In genomic region chr5:37806016-37806415, GRCh38 we compare ENCODE assay signal across 31 cellular contexts. TPM values are rescaled to one million over a fixed set of nuclear protein-coding genes. Genes with fewer than 3 reads are reported as not detected.
"Had no signal": no experiment of that assay in that cellular context is flagged by ENCODE, and none has a peak within 500 bp of the region (broad histone marks: within the 10 kb centered on the region; RNA-seq: fewer than 3 reads in every experiment).

No MANE protein-coding gene starts in this region.

- H3K27ac Mint-ChIP-seq: activated CD4-positive, alpha-beta memory T cell treated with anti-CD3 and anti-CD28 coated beads for 36 hours; activated naive CD4-positive, alpha-beta T cell treated with anti-CD3 and anti-CD28 coated beads for 36 hours; activated naive CD8-positive, alpha-beta T cell treated with anti-CD3 and anti-CD28 coated beads for 36 hours; activated T-helper 1 cell treated with anti-CD3 and anti-CD28 coated beads, Interleukin-12 subunit alpha, Interleukin-12 subunit beta, Interleukin-2, Interleukin-4 antibody, amounts not matched to agents 30 ng/mL and 10 ng/mL and 1 ng/mL, durations not matched to agents 14 hours and 24 hours and 36 hours; T-helper 1 cell treated with Interleukin-12 subunit alpha and Interleukin-12 subunit beta and Interleukin-4 antibody, amounts not matched to agents 30 μg/mL and 1 μg/mL, for 36 hours; T-helper 2 cell treated with Interferon-gamma antibody and Interleukin-4, amounts not matched to agents 5 μg/mL and 100 μg/mL, for 36 hours; WTC11 had no signal

- H3K4me3 ChIP-seq: body of pancreas, breast epithelium, SJSA1 had no signal

- ATAC-seq: activated CD4-positive, CD25-positive, alpha-beta regulatory T cell treated with anti-CD3 and anti-CD28 coated beads, Interleukin-2, amount 50 U/mL, for 24 hours; activated T-cell treated with anti-CD3 and anti-CD28 coated beads, Interleukin-2, amount 50 U/mL, for 4 hours; body of pancreas; Panc1; WTC11 had no signal

- H3K4me2 ChIP-seq: SK-N-SH had no signal

- H3K36me3 Mint-ChIP-seq: activated CD4-positive, alpha-beta memory T cell treated with anti-CD3 and anti-CD28 coated beads for 36 hours; activated naive CD8-positive, alpha-beta T cell treated with anti-CD3 and anti-CD28 coated beads for 36 hours; WTC11 had no signal

- H3K4me1 Mint-ChIP-seq: activated naive CD8-positive, alpha-beta T cell treated with anti-CD3 and anti-CD28 coated beads for 36 hours had no signal

- H3K27me3 Mint-ChIP-seq: activated naive CD8-positive, alpha-beta T cell treated with anti-CD3 and anti-CD28 coated beads for 36 hours had no signal

- H3K36me3 ChIP-seq: breast epithelium, SJSA1 had no signal

- H3K9me3 Mint-ChIP-seq: activated CD4-positive, alpha-beta memory T cell treated with anti-CD3 and anti-CD28 coated beads for 36 hours; activated naive CD4-positive, alpha-beta T cell treated with anti-CD3 and anti-CD28 coated beads for 36 hours; activated T-cell treated with anti-CD3 and anti-CD28 coated beads, Interleukin-2, amount 50 U/mL, for 4 hours; activated T-helper 1 cell treated with anti-CD3 and anti-CD28 coated beads, Interleukin-12 subunit alpha, Interleukin-12 subunit beta, Interleukin-2, Interleukin-4 antibody, amounts not matched to agents 30 ng/mL and 10 ng/mL and 1 ng/mL, durations not matched to agents 14 hours and 24 hours and 36 hours; T-helper 1 cell treated with Interleukin-12 subunit alpha and Interleukin-12 subunit beta and Interleukin-4 antibody, amounts not matched to agents 30 μg/mL and 1 μg/mL, for 36 hours had no signal

- H3K27me3 ChIP-seq: body of pancreas, breast epithelium, SJSA1 had no signal

- H3K4me1 ChIP-seq: body of pancreas, breast epithelium had no signal

- H3K9me3 ChIP-seq: body of pancreas, breast epithelium, SK-N-SH had no signal

- H3K27ac ChIP-seq: body of pancreas, breast epithelium, SJSA1 had no signal

- DNase-seq: activated CD4-positive, alpha-beta memory T cell treated with anti-CD3 and anti-CD28 coated beads for 36 hours; activated CD4-positive, alpha-beta T cell treated with anti-CD3 and anti-CD28 coated beads for 4 hours; activated CD4-positive, alpha-beta T cell treated with anti-CD3 and anti-CD28 coated beads, Interleukin-2, amount 50 U/mL, for 1 hour; activated CD8-positive, alpha-beta memory T cell treated with anti-CD3 and anti-CD28 coated beads, Interleukin-2, amount 50 U/mL, for 4 hours; activated gamma-delta T cell treated with Interleukin-2 at 50 U/mL for 16 hours; activated naive CD4-positive, alpha-beta T cell treated with anti-CD3 and anti-CD28 coated beads for 36 hours; activated naive CD8-positive, alpha-beta T cell treated with anti-CD3 and anti-CD28 coated beads for 36 hours; activated T-cell treated with anti-CD3 and anti-CD28 coated beads for 4 hours; activated T-cell treated with anti-CD3 and anti-CD28 coated beads, Interleukin-2, amount 50 U/mL, for 4 hours; amygdala; body of pancreas; Karpas-422; KBM-7; NCI-H1105 treated with DMSO at 0.1 percent for 48 hours; NCI-H1436 treated with DMSO at 0.1 percent for 48 hours; NCI-H1694 treated with DMSO at 0.1 percent for 48 hours; NCI-H2029; NCI-H345; NCI-H524 treated with DMSO at 0.1 percent for 48 hours; SHP77 treated with DMSO at 0.1 percent for 48 hours; SK-N-SH had no signal

- H3K4me3 Mint-ChIP-seq: activated CD4-positive, alpha-beta memory T cell treated with anti-CD3 and anti-CD28 coated beads for 36 hours; activated naive CD4-positive, alpha-beta T cell treated with anti-CD3 and anti-CD28 coated beads for 36 hours; activated naive CD8-positive, alpha-beta T cell treated with anti-CD3 and anti-CD28 coated beads for 36 hours; activated T-cell treated with anti-CD3 and anti-CD28 coated beads, Interleukin-2, amount 50 U/mL, for 4 hours; activated T-helper 1 cell treated with anti-CD3 and anti-CD28 coated beads, Interleukin-12 subunit alpha, Interleukin-12 subunit beta, Interleukin-2, Interleukin-4 antibody, amounts not matched to agents 30 ng/mL and 10 ng/mL and 1 ng/mL, durations not matched to agents 14 hours and 24 hours and 36 hours; T-helper 1 cell treated with Interleukin-12 subunit alpha and Interleukin-12 subunit beta and Interleukin-4 antibody, amounts not matched to agents 30 μg/mL and 1 μg/mL, for 36 hours; T-helper 2 cell treated with Interferon-gamma antibody and Interleukin-4, amounts not matched to agents 5 μg/mL and 100 μg/mL, for 36 hours; WTC11 had no signal

- H3K9ac ChIP-seq: SK-N-SH had no signal

RNA-seq across cellular contexts. Expression of gene GDNF, which starts 33.8 kb away (rescaled TPM):
- total RNA-seq: activated CD4-positive, alpha-beta memory T cell treated with anti-CD3 and anti-CD28 coated beads for 36 hours; activated naive CD4-positive, alpha-beta T cell treated with anti-CD3 and anti-CD28 coated beads for 36 hours; activated naive CD8-positive, alpha-beta T cell treated with anti-CD3 and anti-CD28 coated beads for 36 hours; activated T-cell treated with anti-CD3 and anti-CD28 coated beads, Interleukin-2, amount 50 U/mL, for 4 hours; body of pancreas; MCF 10A; NCI-H460 had no signal
